Comparison of ENCODE assay signal across 9 cellular contexts in genomic region chr3:197878427-197878826, GRCh38.
DNase-seq lines count a peak whose midpoint lies in the region; ATAC-seq and TF ChIP-seq lines count a peak whose summit lies in the region.
"Had no signal": no experiment of that assay in that cellular context is flagged by ENCODE, and none has a peak within 500 bp of the region (broad histone marks: within the 10 kb centered on the region; RNA-seq: fewer than 3 reads in every experiment).

No MANE protein-coding gene starts in this region.

- DNase-seq in AML-193 (lab: John Stamatoyannopoulos, UW) (peak; percentile 38 to 40), osteoblast (ENCODE audit: insufficient read length, low spot score, missing footprints) (peak; percentile 71), nephron progenitor cell (no peak), MG63 (no peak)
- peak; percentile 74 for DNase-seq in activated CD8-positive, alpha-beta T cell treated with anti-CD3 and anti-CD28 coated beads, Interleukin-2, amount 10 ng/mL, durations not matched to agents 7 days and 5 days

- H3K4me3 ChIP-seq in osteoblast (ENCODE audit: insufficient read depth, low read length) (peak overlapping the region; percentile 50), MG63 (no peak overlapping the region)

- peak overlapping the region; percentile 83 for H3K27ac Mint-ChIP-seq in activated CD8-positive, alpha-beta T cell treated with anti-CD3 and anti-CD28 coated beads, Interleukin-2, amount 10 ng/mL, durations not matched to agents 7 days and 5 days
- H3K27ac Mint-ChIP-seq in nephron progenitor cell = no peak overlapping the region

- H4K20me1 ChIP-seq in osteoblast (ENCODE audit: insufficient read depth, low read length) = no peaks in the 10 kb centered on the region

- peaks cover 26% of the 10 kb centered on the region for H3K36me3 Mint-ChIP-seq in activated CD8-positive, alpha-beta T cell treated with anti-CD3 and anti-CD28 coated beads, Interleukin-2, amount 10 ng/mL, durations not matched to agents 7 days and 5 days (ENCODE audit: low read depth)
- peaks cover 76% of the 10 kb centered on the region for H3K36me3 Mint-ChIP-seq in nephron progenitor cell (ENCODE audit: low read depth)

- H3K9me3 ChIP-seq in osteoblast (ENCODE audit: low read depth, low read length) = no peaks in the 10 kb centered on the region
- no peaks in the 10 kb centered on the region for H3K9me3 ChIP-seq in MG63

- H3K4me3 Mint-ChIP-seq in activated CD8-positive, alpha-beta T cell treated with anti-CD3 and anti-CD28 coated beads, Interleukin-2, amount 10 ng/mL, durations not matched to agents 7 days and 5 days = peak overlapping the region; percentile 43
- no peak overlapping the region for H3K4me3 Mint-ChIP-seq in nephron progenitor cell

- H3K27me3 ChIP-seq in osteoblast (ENCODE audit: insufficient read depth, low read length) (no peaks in the 10 kb centered on the region), MG63 (no peaks in the 10 kb centered on the region)

- H3K4me1 Mint-ChIP-seq in activated CD8-positive, alpha-beta T cell treated with anti-CD3 and anti-CD28 coated beads, Interleukin-2, amount 10 ng/mL, durations not matched to agents 7 days and 5 days (ENCODE audit: low read depth) = peaks cover 17% of the 10 kb centered on the region
- H3K4me1 Mint-ChIP-seq in nephron progenitor cell = peaks cover 18% of the 10 kb centered on the region

- H3K36me3 ChIP-seq in osteoblast (ENCODE audit: insufficient read depth, low read length) (peaks cover 29% of the 10 kb centered on the region), MG63 (peaks cover 23% of the 10 kb centered on the region)

- H3K79me2 ChIP-seq in osteoblast (ENCODE audit: insufficient read depth, low read length) = peaks cover 2% of the 10 kb centered on the region

- peak; percentile 39 for ATAC-seq in HG02610 (IDR thresholded peaks at IDR 0.05; ENCODE audit: unreplicated experiment)
- ATAC-seq in activated CD8-positive, alpha-beta T cell treated with anti-CD3 and anti-CD28 coated beads, Interleukin-2, amount 10 ng/mL, durations not matched to agents 7 days and 5 days = peak; percentile 84
- no peak for ATAC-seq in HG02571 (IDR thresholded peaks at IDR 0.05; ENCODE audit: unreplicated experiment)
- no peak for ATAC-seq in GM18870 (IDR thresholded peaks at IDR 0.05; ENCODE audit: unreplicated experiment)

- POLR2A ChIA-PET in activated CD8-positive, alpha-beta T cell treated with anti-CD3 and anti-CD28 coated beads, Interleukin-2, amount 10 ng/mL, durations not matched to agents 7 days and 5 days (lab: Charles Lee) = interaction anchor here (0.7 kb wide), 1 partner anchor 128 kb away, joined by 3 read pairs; no protein-coding TSS in a partner anchor

- H3K9me3 Mint-ChIP-seq in activated CD8-positive, alpha-beta T cell treated with anti-CD3 and anti-CD28 coated beads, Interleukin-2, amount 10 ng/mL, durations not matched to agents 7 days and 5 days (ENCODE audit: insufficient read depth) = no peaks in the 10 kb centered on the region
- H3K9me3 Mint-ChIP-seq in nephron progenitor cell = peaks cover 6% of the 10 kb centered on the region

- no peak overlapping the region for H2AFZ ChIP-seq in osteoblast (ENCODE audit: low read length)

- no peak for TF ChIP-seq CTCF in osteoblast (IDR thresholded peaks at IDR 0.05; ENCODE audit: extremely low read depth, low read depth, low read length)
- TF ChIP-seq CTCF in nephron progenitor cell (IDR thresholded peaks at IDR 0.05) = no peak

- peaks cover 14% of the 10 kb centered on the region for H3K4me1 ChIP-seq in osteoblast (ENCODE audit: insufficient read depth, low read length)

- H3K4me2 ChIP-seq in osteoblast (ENCODE audit: insufficient read depth, low read length) = peak overlapping the region; percentile 80

- H3K27ac ChIP-seq in osteoblast (ENCODE audit: low read depth, low read length) = peak overlapping the region; percentile 85
- H3K27ac ChIP-seq: C4-2B had no signal

- CTCF ChIA-PET in activated CD8-positive, alpha-beta T cell treated with anti-CD3 and anti-CD28 coated beads, Interleukin-2, amount 10 ng/mL, durations not matched to agents 7 days and 5 days (lab: Charles Lee) = interaction anchor here (0.7 kb wide), 1 partner anchor 89 kb away, joined by 3 read pairs; no protein-coding TSS in a partner anchor

- H3K27me3 Mint-ChIP-seq in activated CD8-positive, alpha-beta T cell treated with anti-CD3 and anti-CD28 coated beads, Interleukin-2, amount 10 ng/mL, durations not matched to agents 7 days and 5 days (ENCODE audit: low read depth) = no peaks in the 10 kb centered on the region
- no peaks in the 10 kb centered on the region for H3K27me3 Mint-ChIP-seq in nephron progenitor cell (ENCODE audit: low read depth, poor library complexity)

Comparison
In these comparisons a context has a peak if more than half of its experiments do, and no peak if none do; other contexts are left out.
1. DNase-seq: peak in AML-193 (2 of 2), activated CD8-positive, alpha-beta T cell treated with anti-CD3 and anti-CD28 coated beads, Interleukin-2, amount 10 ng/mL, durations not matched to agents 7 days and 5 days (single experiment) and osteoblast (single experiment); none in nephron progenitor cell (single experiment) and MG63 (single experiment).
2. ATAC-seq: peak in HG02610 (single experiment) and activated CD8-positive, alpha-beta T cell treated with anti-CD3 and anti-CD28 coated beads, Interleukin-2, amount 10 ng/mL, durations not matched to agents 7 days and 5 days (single experiment); none in HG02571 (single experiment) and GM18870 (single experiment).